In genomic region chr3:15356651-15357061, GRCh38 we compare ENCODE assay signal across 8 cellular contexts. TPM values are rescaled to one million over a fixed set of nuclear protein-coding genes. Genes with fewer than 3 reads are reported as not detected.
A peak's percentile ranks its signal among the peaks of the same experiment; 100 is the strongest.
DNase-seq lines count a peak whose midpoint lies in the region; ATAC-seq, FAIRE-seq and TF ChIP-seq lines count a peak whose summit lies in the region.
"Not testable (repeated sequence)": the region's sequence is repeated elsewhere in the genome, so short reads cannot be mapped to it uniquely, and the experiment has no call there.

No MANE protein-coding gene starts in this region.

- peak overlapping the region; percentile 5 for H3K9ac ChIP-seq in endothelial cell of umbilical vein (replicated peaks; ENCODE audit: extremely low read depth, insufficient read depth, low read length)

- H3K9me1 ChIP-seq in endothelial cell of umbilical vein (replicated peaks; ENCODE audit: control insufficient read depth, extremely low read depth, insufficient read depth, low read length): not testable (repeated sequence)

- not testable (repeated sequence) for H3K9me2 ChIP-seq in OCI-LY7 (ENCODE audit: insufficient read depth, low read length)

- H3K4me3 Mint-ChIP-seq in CD8-positive, alpha-beta T cell: peak overlapping the region; percentile 66
- peak overlapping the region; percentile 1 to 79 (median 28) for H3K4me3 Mint-ChIP-seq in IgD-negative memory B cell
- peak overlapping the region; percentile 23 for H3K4me3 Mint-ChIP-seq in activated CD8-positive, alpha-beta memory T cell treated with anti-CD3 and anti-CD28 coated beads, Interleukin-2, amount 10 ng/mL, durations not matched to agents 7 days and 5 days
- H3K4me3 Mint-ChIP-seq in activated naive CD8-positive, alpha-beta T cell treated with anti-CD3 and anti-CD28 coated beads for 36 hours; nephron: not testable (repeated sequence)

- 67% methylated on average over 5 of the region's 5 CpGs for WGBS in suprapubic skin

- peak overlapping the region; percentile 58; the same call in 1 of the 2 replicates for H2AFZ ChIP-seq in OCI-LY7 (ENCODE audit: low read length)
- peak overlapping the region; percentile 7 for H2AFZ ChIP-seq in endothelial cell of umbilical vein (ENCODE audit: low read depth, low read length)

- dilution Hi-C loops in endothelial cell of umbilical vein (cut with MboI; ENCODE audit: extremely low pct_ligation_motif_present, low sequenced_read_pairs): not testable (repeated sequence)

- H3K79me2 ChIP-seq in OCI-LY7 (ENCODE audit: insufficient read depth, low read depth, low read length); endothelial cell of umbilical vein (ENCODE audit: control insufficient read depth, insufficient read depth, low read length): not testable (repeated sequence)

- H3K36me3 Mint-ChIP-seq in CD8-positive, alpha-beta T cell; IgD-negative memory B cell; activated CD8-positive, alpha-beta memory T cell treated with anti-CD3 and anti-CD28 coated beads, Interleukin-2, amount 10 ng/mL, durations not matched to agents 7 days and 5 days; activated naive CD8-positive, alpha-beta T cell treated with anti-CD3 and anti-CD28 coated beads for 36 hours; nephron (ENCODE audit: low read depth): not testable (repeated sequence)

- H3K4me1 ChIP-seq in CD8-positive, alpha-beta T cell (ENCODE audit: insufficient read depth, low read length): peaks cover 14% of the 10 kb centered on the region
- H3K4me1 ChIP-seq in OCI-LY7 (ENCODE audit: insufficient read depth, low read length, poor library complexity, severe bottlenecking) (peaks cover 50% of the 10 kb centered on the region), endothelial cell of umbilical vein (ENCODE audit: control insufficient read depth, extremely low read depth, insufficient read depth, low read length) (peaks cover 14% of the 10 kb centered on the region), suprapubic skin (peaks cover 22% of the 10 kb centered on the region)

- H3K4me1 Mint-ChIP-seq in CD8-positive, alpha-beta T cell (ENCODE audit: low read depth): peaks cover 34% of the 10 kb centered on the region
- H3K4me1 Mint-ChIP-seq in IgD-negative memory B cell (peaks cover 32 to 36% (median 36%) of the 10 kb centered on the region in 3 donors), nephron (peaks cover 22% of the 10 kb centered on the region)
- peaks cover 49% of the 10 kb centered on the region for H3K4me1 Mint-ChIP-seq in activated CD8-positive, alpha-beta memory T cell treated with anti-CD3 and anti-CD28 coated beads, Interleukin-2, amount 10 ng/mL, durations not matched to agents 7 days and 5 days
- peaks cover 24% of the 10 kb centered on the region for H3K4me1 Mint-ChIP-seq in activated naive CD8-positive, alpha-beta T cell treated with anti-CD3 and anti-CD28 coated beads for 36 hours

- not testable (repeated sequence) for H3K4me3 ChIP-seq in CD8-positive, alpha-beta T cell (ENCODE audit: low read depth, low read length); OCI-LY7 (ENCODE audit: low read depth, low read length, poor library complexity, severe bottlenecking); endothelial cell of umbilical vein (replicated peaks in 1 of 3; ENCODE audit: insufficient read depth in 1 of 3, low read depth in 1 of 3, low read length in 3 of 3); suprapubic skin

- not testable (repeated sequence) for H3K27me3 Mint-ChIP-seq in CD8-positive, alpha-beta T cell (ENCODE audit: low read depth); IgD-negative memory B cell; activated CD8-positive, alpha-beta memory T cell treated with anti-CD3 and anti-CD28 coated beads, Interleukin-2, amount 10 ng/mL, durations not matched to agents 7 days and 5 days; activated naive CD8-positive, alpha-beta T cell treated with anti-CD3 and anti-CD28 coated beads for 36 hours; nephron (ENCODE audit: low read depth)

- H3K9me3 Mint-ChIP-seq in CD8-positive, alpha-beta T cell; IgD-negative memory B cell; activated CD8-positive, alpha-beta memory T cell treated with anti-CD3 and anti-CD28 coated beads, Interleukin-2, amount 10 ng/mL, durations not matched to agents 7 days and 5 days (ENCODE audit: low read depth); activated naive CD8-positive, alpha-beta T cell treated with anti-CD3 and anti-CD28 coated beads for 36 hours; nephron: not testable (repeated sequence)

- ATAC-seq in CD8-positive, alpha-beta T cell: peak; percentile 65
- ATAC-seq in activated CD8-positive, alpha-beta memory T cell treated with anti-CD3 and anti-CD28 coated beads, Interleukin-2, amount 10 ng/mL, durations not matched to agents 7 days and 5 days: peak; percentile 43

- TF ChIP-seq CTCF in CD8-positive, alpha-beta T cell (IDR thresholded peaks at IDR 0.05); OCI-LY7 (conservative IDR thresholded peaks at IDR 0.05; ENCODE audit: low read length); endothelial cell of umbilical vein (IDR thresholded peaks at IDR 0.05; ENCODE audit: extremely low read depth in 1 of 2, insufficient read depth in 1 of 2, low read depth in 1 of 2, low read length in 2 of 2); nephron (IDR thresholded peaks at IDR 0.05; ENCODE audit: unreplicated experiment in 3 of 3); suprapubic skin (IDR thresholded peaks at IDR 0.05): not testable (repeated sequence)

- H3K9me3 ChIP-seq in CD8-positive, alpha-beta T cell (ENCODE audit: low read length); OCI-LY7 (ENCODE audit: low read length); endothelial cell of umbilical vein (replicated peaks; ENCODE audit: control insufficient read depth, insufficient read depth, low read length); suprapubic skin: not testable (repeated sequence)

- CTCF ChIA-PET in CD8-positive, alpha-beta T cell (lab: Charles Lee): interaction anchor here (1.3 kb wide), 1 partner anchor 11 kb away, joined by 3 read pairs; no protein-coding TSS in a partner anchor
- CTCF ChIA-PET in OCI-LY7 (lab: Charles Lee; ENCODE audit: unreplicated experiment): not testable (repeated sequence)
- CTCF ChIA-PET in activated CD8-positive, alpha-beta memory T cell treated with anti-CD3 and anti-CD28 coated beads, Interleukin-2, amount 10 ng/mL, durations not matched to agents 7 days and 5 days (lab: Charles Lee): interaction anchor here (0.9 kb wide), 1 partner anchor 153 kb away, joined by 3 read pairs; no protein-coding TSS in a partner anchor
- CTCF ChIA-PET in endothelial cell of umbilical vein (lab: Charles Lee): interaction anchor here (1.4 to 2.7 kb wide), 3 partner anchors 10 to 11 kb away, joined by 3 to 7 read pairs (median 6); no protein-coding TSS in a partner anchor

- H4K20me1 ChIP-seq in OCI-LY7 (ENCODE audit: insufficient read depth, low read length); endothelial cell of umbilical vein (replicated peaks; ENCODE audit: control insufficient read depth, extremely low read depth, insufficient read depth, low read length): not testable (repeated sequence)

- POLR2A ChIA-PET in CD8-positive, alpha-beta T cell (lab: Charles Lee): interaction anchor here (0.7 kb wide), 1 partner anchor 139 kb away, joined by 3 read pairs; no protein-coding TSS in a partner anchor
- POLR2A ChIA-PET in OCI-LY7 (lab: Charles Lee): interaction anchor here (0.5 kb wide), 1 partner anchor 121 kb away, joined by 4 read pairs; no protein-coding TSS in a partner anchor
- POLR2A ChIA-PET in endothelial cell of umbilical vein (lab: Charles Lee): not testable (repeated sequence)

- H3K4me2 ChIP-seq in OCI-LY7 (ENCODE audit: low read length): peak overlapping the region; percentile 21; the same call in 1 of the 2 replicates
- H3K4me2 ChIP-seq in endothelial cell of umbilical vein (ENCODE audit: insufficient read depth, low read length): not testable (repeated sequence)

- not testable (repeated sequence) for DNase-seq in CD8-positive, alpha-beta T cell; OCI-LY7 (ENCODE audit: low spot score); activated CD8-positive, alpha-beta memory T cell treated with anti-CD3 and anti-CD28 coated beads, Interleukin-2, amount 10 ng/mL, durations not matched to agents 7 days and 5 days; activated naive CD8-positive, alpha-beta T cell treated with anti-CD3 and anti-CD28 coated beads for 36 hours; suprapubic skin (ENCODE audit: low spot score in 2 of 2)
- peak; percentile 84 for DNase-seq in endothelial cell of umbilical vein (ENCODE audit: low read depth, low spot score)

- H3K36me3 ChIP-seq in CD8-positive, alpha-beta T cell (ENCODE audit: insufficient read depth, low read length); OCI-LY7 (ENCODE audit: insufficient read depth, low read length); endothelial cell of umbilical vein (ENCODE audit: control insufficient read depth in 2 of 2, extremely low read depth in 1 of 2, insufficient read depth in 2 of 2, low read length in 2 of 2); suprapubic skin: not testable (repeated sequence)

- TF ChIP-seq POLR2A in endothelial cell of umbilical vein (IDR thresholded peaks at IDR 0.05; ENCODE audit: low read depth, low read length); suprapubic skin (IDR thresholded peaks at IDR 0.05): not testable (repeated sequence)

- H3K27ac ChIP-seq in CD8-positive, alpha-beta T cell (ENCODE audit: low read depth, low read length); OCI-LY7 (ENCODE audit: low read depth, low read length, poor library complexity, severe bottlenecking): not testable (repeated sequence)
- H3K27ac ChIP-seq in endothelial cell of umbilical vein (ENCODE audit: insufficient read depth, low read depth, low read length): peak overlapping the region; percentile 39
- H3K27ac ChIP-seq in suprapubic skin: peak overlapping the region; percentile 38

- not testable (repeated sequence) for TF ChIP-seq EP300 in suprapubic skin (IDR thresholded peaks at IDR 0.05)

- not testable (repeated sequence) for H3K27me3 ChIP-seq in CD8-positive, alpha-beta T cell (ENCODE audit: insufficient read depth, low read length); endothelial cell of umbilical vein (ENCODE audit: control insufficient read depth in 2 of 2, insufficient read depth in 2 of 2, low read length in 2 of 2); suprapubic skin

- intact Hi-C loops in CD8-positive, alpha-beta T cell (cut with DNase I, micrococcal nuclease); OCI-LY7 (cut with micrococcal nuclease; ENCODE audit: unreplicated experiment); endothelial cell of umbilical vein (cut with micrococcal nuclease): not testable (repeated sequence)

- peak overlapping the region; percentile 88 for H3K27ac Mint-ChIP-seq in CD8-positive, alpha-beta T cell
- H3K27ac Mint-ChIP-seq in IgD-negative memory B cell (peak overlapping the region; percentile 11 to 84 (median 63)), nephron (peak overlapping the region; percentile 46 to 85 (median 53))
- H3K27ac Mint-ChIP-seq in activated CD8-positive, alpha-beta memory T cell treated with anti-CD3 and anti-CD28 coated beads, Interleukin-2, amount 10 ng/mL, durations not matched to agents 7 days and 5 days: peak overlapping the region; percentile 82
- peak overlapping the region; percentile 10 for H3K27ac Mint-ChIP-seq in activated naive CD8-positive, alpha-beta T cell treated with anti-CD3 and anti-CD28 coated beads for 36 hours

- FAIRE-seq in endothelial cell of umbilical vein (lab: Jason Lieb, UNC): peak; percentile 80

- BruUV-seq in OCI-LY7 (replicated peaks; lab: Mats Ljungman, UMichigan); endothelial cell of umbilical vein (replicated peaks; lab: Mats Ljungman, UMichigan): not testable (repeated sequence)

RNA-seq across cellular contexts. Expression of gene SH3BP5, which starts 24.3 kb away (rescaled TPM):
- 1 to 10 TPM; 4.4 to 5.9 TPM for total RNA-seq in CD8-positive, alpha-beta T cell
- 117 TPM for polyA plus RNA-seq in IgD-negative memory B cell
- total RNA-seq in OCI-LY7 (2014; rRNA removed; shearing (Covaris generic)): 15.1 and 15.7 TPM in 2 replicates
- total RNA-seq in OCI-LY7 (2022): 24.8 and 31.3 TPM in 2 replicates
- 10 to 100 TPM; 19.4 to 30.3 TPM for total RNA-seq in activated CD8-positive, alpha-beta memory T cell treated with anti-CD3 and anti-CD28 coated beads, Interleukin-2, amount 10 ng/mL, durations not matched to agents 7 days and 5 days
- 1 to 10 TPM; 2.4 TPM for total RNA-seq in activated naive CD8-positive, alpha-beta T cell treated with anti-CD3 and anti-CD28 coated beads for 36 hours
- 64.8 and 76.3 TPM in 2 replicates for total RNA-seq in endothelial cell of umbilical vein
- polyA plus RNA-seq in endothelial cell of umbilical vein: 25.0 and 35.3 TPM in 2 replicates
- 51.1 and 55.7 TPM in 2 replicates for polyA plus RNA-seq in endothelial cell of umbilical vein (2011; cell fraction: cytosol; rRNA removed)
- polyA plus RNA-seq in endothelial cell of umbilical vein (2011; cell fraction: nucleus; rRNA removed): 58.2 and 66.7 TPM in 2 replicates
- polyA plus RNA-seq in endothelial cell of umbilical vein (2012): 44.3 and 58.3 TPM in 2 replicates
- polyA minus RNA-seq in endothelial cell of umbilical vein: 32.9 and 34.3 TPM in 2 replicates
- polyA minus RNA-seq in endothelial cell of umbilical vein (2011; cell fraction: cytosol; rRNA and poly(A)+ RNA removed): 20.3 TPM
- 15.8 and 20.4 TPM in 2 replicates for polyA minus RNA-seq in endothelial cell of umbilical vein (2011; cell fraction: nucleus; rRNA and poly(A)+ RNA removed)
- total RNA-seq in suprapubic skin: 10 to 100 TPM; 11.2 to 27.0 (median 17.8) TPM

Comparison
In these comparisons a context has a peak if more than half of its experiments do, and no peak if none do; other contexts are left out.
1. H3K27ac Mint-ChIP-seq: peak in every context shown above with its lines; median percentile 88 in CD8-positive, alpha-beta T cell; 82 in activated CD8-positive, alpha-beta memory T cell treated with anti-CD3 and anti-CD28 coated beads, Interleukin-2, amount 10 ng/mL, durations not matched to agents 7 days and 5 days; 63 in IgD-negative memory B cell; 53 in nephron; 10 in activated naive CD8-positive, alpha-beta T cell treated with anti-CD3 and anti-CD28 coated beads for 36 hours.